ENCODE assay signal across 5 cellular contexts in the genomic region with DNA sequence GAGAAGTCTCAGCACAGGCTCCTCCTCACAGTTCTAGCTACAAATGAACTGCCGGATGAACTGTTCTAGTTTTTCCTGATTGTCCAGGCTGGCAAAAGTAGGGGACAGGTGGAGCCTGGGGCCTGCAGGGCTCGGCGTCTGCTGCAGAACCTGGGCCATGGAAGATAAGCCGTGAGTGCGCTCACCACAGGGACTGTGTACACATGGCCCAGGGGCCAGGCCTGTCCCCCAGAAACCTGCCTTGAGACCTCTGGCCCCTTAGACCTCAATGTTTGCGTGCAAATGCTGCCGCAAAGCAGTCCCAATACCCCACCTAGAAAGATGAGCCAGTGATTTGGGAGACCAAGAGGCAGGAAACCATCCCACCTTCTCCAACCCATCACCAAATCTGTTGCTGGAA. TPM values are rescaled to one million over a fixed set of nuclear protein-coding genes. Genes with fewer than 3 reads are reported as not detected.
"Had no signal": no experiment of that assay in that cellular context is flagged by ENCODE, and none has a peak within 500 bp of the region (broad histone marks: within the 10 kb centered on the region; RNA-seq: fewer than 3 reads in every experiment).

No MANE protein-coding gene starts in this region.

RNA-seq across cellular contexts. Expression of gene GPAT2, which starts 12.6 kb away (rescaled TPM):
- total RNA-seq: mesothelial cell of epicardium, osteocyte, progenitor cell of endocrine pancreas, smooth muscle cell had no signal
- polyA plus RNA-seq: mammary epithelial cell had no signal
